In genomic region chr19:10961763-10962536, GRCh38 we compare ENCODE assay signal across 8 cellular contexts. TPM values are rescaled to one million over a fixed set of nuclear protein-coding genes. Genes with fewer than 3 reads are reported as not detected.
DNase-seq lines count a peak whose midpoint lies in the region; ATAC-seq and TF ChIP-seq lines count a peak whose summit lies in the region.

No MANE protein-coding gene starts in this region.

- H3K36me3 Mint-ChIP-seq in activated T-cell treated with anti-CD3 and anti-CD28 coated beads, Interleukin-2, amount 50 U/mL, for 4 hours (ENCODE audit: insufficient read depth): no peaks in the 10 kb centered on the region

- H3K27me3 ChIP-seq in H7 (ENCODE audit: control insufficient read depth, insufficient read depth, low read length) (no peaks in the 10 kb centered on the region), stomach smooth muscle (ENCODE audit: control insufficient read depth in 1 of 2, insufficient read depth in 2 of 2, low read length in 2 of 2) (no peaks in the 10 kb centered on the region)

- H3K27me3 Mint-ChIP-seq in activated T-cell treated with anti-CD3 and anti-CD28 coated beads, Interleukin-2, amount 50 U/mL, for 4 hours (ENCODE audit: low read depth): no peaks in the 10 kb centered on the region

- H3K4me3 Mint-ChIP-seq in activated T-cell treated with anti-CD3 and anti-CD28 coated beads, Interleukin-2, amount 50 U/mL, for 4 hours: peak overlapping the region; percentile 94

- peaks cover 11% of the 10 kb centered on the region for H3K4me1 ChIP-seq in stomach smooth muscle (ENCODE audit: control insufficient read depth, insufficient read depth, low read length)

- H3K9me3 ChIP-seq in iPS-18c (ENCODE audit: control insufficient read depth, insufficient read depth, low read length) (no peaks in the 10 kb centered on the region), stomach smooth muscle (ENCODE audit: control insufficient read depth in 2 of 2, low read length in 2 of 2) (no peaks in the 10 kb centered on the region)

- no peak for TF ChIP-seq CTCF in 22Rv1 (IDR thresholded peaks at IDR 0.05)

- peak overlapping the region; percentile 84 to 94 for H3K9ac ChIP-seq in stomach smooth muscle (ENCODE audit: low read length in 2 of 2)

- H3K9me3 Mint-ChIP-seq in activated T-cell treated with anti-CD3 and anti-CD28 coated beads, Interleukin-2, amount 50 U/mL, for 4 hours: no peaks in the 10 kb centered on the region

- DNase-seq in H7: no peak
- DNase-seq in activated T-cell treated with anti-CD3 and anti-CD28 coated beads, Interleukin-2, amount 50 U/mL, for 4 hours: no peak
- DNase-seq in stimulated activated CD4-positive, alpha-beta T cell treated with anti-CD3 and anti-CD28 coated beads, Interleukin-12 subunit alpha, Interleukin-12 subunit beta, amount 100 ng/mL, for 4 hours: no peak
- DNase-seq in stimulated activated CD4-positive, alpha-beta T cell treated with anti-CD3 and anti-CD28 coated beads, Interleukin-4, amount 100 ng/mL, for 24 hours: no peak

- no peak for ATAC-seq in activated T-cell treated with anti-CD3 and anti-CD28 coated beads, Interleukin-2, amount 50 U/mL, for 4 hours
- ATAC-seq in HG02798 (IDR thresholded peaks at IDR 0.05; ENCODE audit: poor library complexity, unreplicated experiment): no peak

- H3K4me3 ChIP-seq in H7 (ENCODE audit: insufficient read depth, low read depth, low read length) (peak overlapping the region; percentile 88), iPS-18c (ENCODE audit: insufficient read depth, low read depth, low read length) (peak overlapping the region; percentile 90), stomach smooth muscle (ENCODE audit: low read length in 2 of 2) (peak overlapping the region; percentile 88 to 92)

- peak overlapping the region; percentile 79 for H3K27ac ChIP-seq in 22Rv1
- H3K27ac ChIP-seq in stomach smooth muscle (ENCODE audit: low read length): peak overlapping the region; percentile 67

- H3K36me3 ChIP-seq in H7 (replicated peaks; ENCODE audit: control insufficient read depth, insufficient read depth, low read length) (no peaks in the 10 kb centered on the region), stomach smooth muscle (ENCODE audit: control insufficient read depth in 2 of 2, insufficient read depth in 2 of 2, low read length in 2 of 2) (no peaks in the 10 kb centered on the region)

- H3K4me1 Mint-ChIP-seq in activated T-cell treated with anti-CD3 and anti-CD28 coated beads, Interleukin-2, amount 50 U/mL, for 4 hours (ENCODE audit: low read depth): peaks cover 42% of the 10 kb centered on the region

RNA-seq across cellular contexts. Expression of gene SMARCA4, which starts 1.1 kb away (rescaled TPM):
- 173 and 208 TPM in 2 replicates for total RNA-seq in H7 (2014; rRNA removed; shearing (Covaris generic))
- 100 to 1,000 TPM; 160 to 168 (median 162) TPM for total RNA-seq in activated T-cell treated with anti-CD3 and anti-CD28 coated beads, Interleukin-2, amount 50 U/mL, for 4 hours

RNA-seq across cellular contexts. Expression of gene TIMM29, which starts 33.3 kb away (rescaled TPM):
- 58.2 and 68.3 TPM in 2 replicates for total RNA-seq in H7 (2014; rRNA removed; shearing (Covaris generic))
- 10 to 100 TPM; 23.2 to 29.5 (median 24.4) TPM for total RNA-seq in activated T-cell treated with anti-CD3 and anti-CD28 coated beads, Interleukin-2, amount 50 U/mL, for 4 hours

RNA-seq across cellular contexts. Expression of gene YIPF2, which starts 33.5 kb away (rescaled TPM):
- 81.1 and 90.3 TPM in 2 replicates for total RNA-seq in H7 (2014; rRNA removed; shearing (Covaris generic))
- 10 to 100 TPM; 37.4 to 50.9 (median 47.5) TPM for total RNA-seq in activated T-cell treated with anti-CD3 and anti-CD28 coated beads, Interleukin-2, amount 50 U/mL, for 4 hours
